In genomic region chr1:237525102-237525501, GRCh38 we compare ENCODE assay signal across 8 cellular contexts.
"Had no signal": no experiment of that assay in that cellular context is flagged by ENCODE, and none has a peak within 500 bp of the region (broad histone marks: within the 10 kb centered on the region; RNA-seq: fewer than 3 reads in every experiment).

No MANE protein-coding gene starts in this region.

- H3K9me3 Mint-ChIP-seq: H9 had no signal

- DNase-seq: GM23248, GOT3, H7, H9, HCEC 1CT, HFFc6 had no signal

- H3K4me3 Mint-ChIP-seq: GM23338, H9, HFFc6 had no signal

- H3K9me3 ChIP-seq: HAP-1 had no signal

- H3K4me3 ChIP-seq: GM23248, GM23338, HAP-1 had no signal

- H3K27ac Mint-ChIP-seq: GM23338, H9, HFFc6 had no signal

- H3K27ac ChIP-seq: GM23248 had no signal

- H3K36me3 ChIP-seq: HAP-1 had no signal

- H3K4me1 Mint-ChIP-seq: GM23338 had no signal

- H3K4me1 ChIP-seq: HAP-1 had no signal
